In genomic region chr5:109997191-109997590, GRCh38 we compare ENCODE assay signal across 29 cellular contexts.
DNase-seq lines count a peak whose midpoint lies in the region; ATAC-seq and TF ChIP-seq lines count a peak whose summit lies in the region.
"Had no signal": no experiment of that assay in that cellular context is flagged by ENCODE, and none has a peak within 500 bp of the region (broad histone marks: within the 10 kb centered on the region; RNA-seq: fewer than 3 reads in every experiment).

No MANE protein-coding gene starts in this region.

- H3K4me1 Mint-ChIP-seq in GM23338 (peaks cover 45% of the 10 kb centered on the region), T-helper 17 cell (no peaks in the 10 kb centered on the region)
- H3K4me1 Mint-ChIP-seq: activated CD4-positive, alpha-beta memory T cell treated with anti-CD3 and anti-CD28 coated beads, Interleukin-2, amount 10 ng/mL, durations not matched to agents 7 days and 5 days had no signal

- DNase-seq in GM23338 (ENCODE audit: low spot score) (peak; percentile 22), NCI-H69 (lab: John Stamatoyannopoulos, UW) (peak; percentile 14), kidney tubule cell (ENCODE audit: low spot score) (peak; percentile 73), thoracic aorta (ENCODE audit: low spot score) (no peak), SIG-M5 treated with dmso at 0.1 percent for 504 hours (lab: John Stamatoyannopoulos, UW; ENCODE audit: unreplicated experiment) (no peak), T-helper 17 cell (no peak)
- DNase-seq: activated CD4-positive, alpha-beta memory T cell treated with anti-CD3 and anti-CD28 coated beads, Interleukin-2, amount 10 ng/mL, durations not matched to agents 7 days and 5 days; activated CD4-positive, alpha-beta T cell treated with anti-CD3 and anti-CD28 coated beads for 1 hour; activated CD8-positive, alpha-beta memory T cell treated with anti-CD3 and anti-CD28 coated beads, Interleukin-2, amount 50 U/mL, for 4 hours; activated naive CD4-positive, alpha-beta T cell treated with Interleukin-2 at 50 U/mL for 16 hours; central memory CD4-positive, alpha-beta T cell; effector memory CD8-positive, alpha-beta T cell; heart left ventricle; mucosa of descending colon; MV-4-11; natural killer cell; PC-9; SK-N-SH; stimulated activated CD4-positive, alpha-beta T cell treated with anti-CD3 and anti-CD28 coated beads, Interleukin-2, amount 100 ng/mL, for 24 hours; testis had no signal

- no peaks in the 10 kb centered on the region for H4K20me1 ChIP-seq in GM23338 (replicated peaks; ENCODE audit: insufficient read depth)
- H4K20me1 ChIP-seq: BLaER1 had no signal

- H3K27me3 ChIP-seq in GM23338 (ENCODE audit: insufficient read depth), result no peaks in the 10 kb centered on the region
- H3K27me3 ChIP-seq in thoracic aorta (replicated peaks; ENCODE audit: insufficient read depth), result no peaks in the 10 kb centered on the region
- H3K27me3 ChIP-seq: BLaER1, heart left ventricle, testis, vagina had no signal

- H2AFZ ChIP-seq in GM23338, result no peak overlapping the region
- H2AFZ ChIP-seq: parathyroid adenoma, PC-9 had no signal

- H3K9me2 ChIP-seq in GM23338 (ENCODE audit: insufficient read depth), result 0 out of 2 replicates have a peak, but pooled peaks cover 9% of the 10 kb centered on the region
- H3K9me2 ChIP-seq: SK-N-SH had no signal

- no peak for TF ChIP-seq CTCF in GM23338 (conservative IDR thresholded peaks at IDR 0.05; ENCODE audit: low read depth in 2 of 2)
- TF ChIP-seq CTCF in thoracic aorta (IDR thresholded peaks at IDR 0.05), result no peak

- no peaks in the 10 kb centered on the region for H3K27me3 Mint-ChIP-seq in GM23338 (ENCODE audit: insufficient read depth, low read depth, poor library complexity)
- H3K27me3 Mint-ChIP-seq in T-helper 17 cell, result peaks cover 11% of the 10 kb centered on the region
- H3K27me3 Mint-ChIP-seq: stimulated activated naive CD8-positive, alpha-beta T cell treated with anti-CD3 and anti-CD28 coated beads, Interleukin-15, Interleukin-2, amounts not matched to agents 100 ng/mL and 50 ng/mL, for 24 hours had no signal

- H3K4me3 Mint-ChIP-seq in GM23338 (no peak overlapping the region), T-helper 17 cell (no peak overlapping the region)
- H3K4me3 Mint-ChIP-seq: activated CD4-positive, alpha-beta memory T cell treated with anti-CD3 and anti-CD28 coated beads, Interleukin-2, amount 10 ng/mL, durations not matched to agents 7 days and 5 days; effector memory CD8-positive, alpha-beta T cell; IgD-negative memory B cell; natural killer cell; stimulated activated naive CD8-positive, alpha-beta T cell treated with anti-CD3 and anti-CD28 coated beads, Interleukin-15, Interleukin-2, amounts not matched to agents 100 ng/mL and 50 ng/mL, for 24 hours; T-helper 1 cell treated with Interleukin-12 subunit alpha and Interleukin-12 subunit beta and Interleukin-4 antibody, amounts not matched to agents 30 μg/mL and 1 μg/mL, for 36 hours had no signal

- peaks cover 6% of the 10 kb centered on the region for H3K9me3 Mint-ChIP-seq in GM23338
- H3K9me3 Mint-ChIP-seq: stimulated activated naive CD8-positive, alpha-beta T cell treated with anti-CD3 and anti-CD28 coated beads, Interleukin-15, Interleukin-2, amounts not matched to agents 100 ng/mL and 50 ng/mL, for 24 hours had no signal

- H3K79me2 ChIP-seq in GM23338 (replicated peaks; ENCODE audit: insufficient read depth), result no peaks in the 10 kb centered on the region
- H3K79me2 ChIP-seq: parathyroid adenoma had no signal

- H3K27ac ChIP-seq in GM23338 (ENCODE audit: low read depth) (no peak overlapping the region), thoracic aorta (peak overlapping the region; percentile 46 to 55)
- H3K27ac ChIP-seq: BLaER1, heart left ventricle, parathyroid adenoma, PC-9, testis, vagina had no signal

- H3K4me3 ChIP-seq in GM23338 (peak overlapping the region; percentile 4), thoracic aorta (no peak overlapping the region)
- H3K4me3 ChIP-seq: BLaER1, heart left ventricle, lung, mucosa of descending colon, PC-9, testis, vagina had no signal

- H3K36me3 Mint-ChIP-seq in GM23338 (ENCODE audit: low read depth), result peaks cover 5% of the 10 kb centered on the region; the same call in 1 of the 3 replicates
- no peaks in the 10 kb centered on the region for H3K36me3 Mint-ChIP-seq in T-helper 17 cell (ENCODE audit: low read depth)
- H3K36me3 Mint-ChIP-seq: IgD-negative memory B cell had no signal

- H3K9me3 ChIP-seq in thoracic aorta (no peaks in the 10 kb centered on the region), T-helper 17 cell (ENCODE audit: control insufficient read depth, low read length, poor library complexity, severe bottlenecking) (no peaks in the 10 kb centered on the region)
- H3K9me3 ChIP-seq: BLaER1, heart left ventricle, mucosa of descending colon, SK-N-SH, testis, vagina had no signal

- ATAC-seq in GM23338 (peak; percentile 74), thoracic aorta (ENCODE audit: insufficient number of reproducible peaks, low FRiP score, low read depth) (no peak), GM18867 (IDR thresholded peaks at IDR 0.05; ENCODE audit: unreplicated experiment) (no peak), T-helper 17 cell (no peak)
- ATAC-seq: effector memory CD8-positive, alpha-beta T cell; esophagus mucosa; heart left ventricle; mucosa of descending colon; natural killer cell had no signal

- H3K36me3 ChIP-seq in GM23338 (ENCODE audit: insufficient read depth) (no peaks in the 10 kb centered on the region), thoracic aorta (no peaks in the 10 kb centered on the region)
- H3K36me3 ChIP-seq: BLaER1, heart left ventricle, vagina had no signal

- no peaks in the 10 kb centered on the region for H3F3A ChIP-seq in GM23338 (replicated peaks; ENCODE audit: low read depth)

- H3K4me1 ChIP-seq in GM23338 (ENCODE audit: insufficient read depth) (peaks cover 44% of the 10 kb centered on the region), thoracic aorta (ENCODE audit: control insufficient read depth in 1 of 2, low read depth in 2 of 2) (peaks cover 30 to 69% of the 10 kb centered on the region in 2 donors)
- H3K4me1 ChIP-seq: parathyroid adenoma, testis had no signal

- H3K4me2 ChIP-seq in GM23338, result peak overlapping the region; percentile 58
- H3K4me2 ChIP-seq: BLaER1, PC-9, SK-N-SH had no signal

- H3K27ac Mint-ChIP-seq in GM23338 (no peak overlapping the region), T-helper 17 cell (no peak overlapping the region)
- H3K27ac Mint-ChIP-seq: activated CD4-positive, alpha-beta memory T cell treated with anti-CD3 and anti-CD28 coated beads, Interleukin-2, amount 10 ng/mL, durations not matched to agents 7 days and 5 days; effector memory CD8-positive, alpha-beta T cell; IgD-negative memory B cell; natural killer cell; stimulated activated naive CD8-positive, alpha-beta T cell treated with anti-CD3 and anti-CD28 coated beads, Interleukin-15, Interleukin-2, amounts not matched to agents 100 ng/mL and 50 ng/mL, for 24 hours; T-helper 1 cell treated with Interleukin-12 subunit alpha and Interleukin-12 subunit beta and Interleukin-4 antibody, amounts not matched to agents 30 μg/mL and 1 μg/mL, for 36 hours had no signal

TF ChIP-seq in GM23338, 12 proteins besides CTCF, POLR2A, EP300 and RAD21 (continues in another document):
- TF ChIP-seq JUNB (IDR thresholded peaks at IDR 0.05; ENCODE audit: unreplicated experiment) (no peak), STAT1 (IDR thresholded peaks at IDR 0.05; ENCODE audit: unreplicated experiment) (no peak)

Comparison
In these comparisons a context has a peak if more than half of its experiments do, and no peak if none do; other contexts are left out.
1. DNase-seq: peak in GM23338 (single experiment), NCI-H69 (single experiment) and kidney tubule cell (single experiment); none in thoracic aorta (single experiment), SIG-M5 treated with dmso at 0.1 percent for 504 hours (single experiment) and T-helper 17 cell (0 of 3).